ENCODE assay signal across 10 cellular contexts in the genomic region with DNA sequence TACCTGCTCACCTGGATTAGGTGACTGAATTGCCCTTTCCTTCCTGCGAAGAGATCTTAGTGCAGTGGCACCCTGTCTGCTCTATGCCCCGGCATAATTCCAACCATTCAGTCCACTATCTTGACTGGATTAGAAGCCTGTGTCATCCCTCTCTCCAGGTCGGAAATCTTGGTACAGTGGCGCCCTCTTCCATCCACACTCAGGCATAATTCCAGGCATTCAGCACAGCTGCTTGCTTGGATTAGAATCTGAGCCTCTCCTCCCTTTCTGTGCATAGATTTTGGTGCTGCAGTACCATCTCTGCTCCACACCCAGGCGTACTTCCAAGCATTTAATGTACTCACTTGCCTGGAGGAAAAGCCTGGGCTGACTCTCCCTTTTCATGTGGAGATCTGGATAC.
DNase-seq lines count a peak whose midpoint lies in the region; ATAC-seq and TF ChIP-seq lines count a peak whose summit lies in the region.
"Had no signal": no experiment of that assay in that cellular context is flagged by ENCODE, and none has a peak within 500 bp of the region (broad histone marks: within the 10 kb centered on the region; RNA-seq: fewer than 3 reads in every experiment).

No MANE protein-coding gene starts in this region.

- no peaks in the 10 kb centered on the region for H3K27me3 ChIP-seq in kidney epithelial cell (ENCODE audit: control insufficient read depth, insufficient read depth, low read length)

- peak; percentile 19 for ATAC-seq in HG03571 (IDR thresholded peaks at IDR 0.05; ENCODE audit: unreplicated experiment)
- peak; percentile 87 for ATAC-seq in SK-N-SH treated with all-trans-retinoic acid at 6 μM for 48 hours
- ATAC-seq in GM21390 (IDR thresholded peaks at IDR 0.05; ENCODE audit: unreplicated experiment) = no peak
- ATAC-seq in Right ventricle myocardium superior (ENCODE audit: poor library complexity) = no peak

- DNase-seq in DMS53 treated with DMSO at 0.1 percent for 48 hours (lab: John Stamatoyannopoulos, UW; ENCODE audit: unreplicated experiment) (peak; percentile 16), kidney epithelial cell (ENCODE audit: low read depth) (no peak), Right ventricle myocardium superior (no peak), midbrain (lab: John Stamatoyannopoulos, UW) (no peak), AG08396 (ENCODE audit: low spot score) (no peak)
- DNase-seq: activated CD4-positive, alpha-beta T cell treated with anti-CD3 and anti-CD28 coated beads, Interleukin-2, amount 50 U/mL, for 1 hour; stimulated activated CD4-positive, alpha-beta T cell treated with anti-CD3 and anti-CD28 coated beads, Interleukin-4, amount 100 ng/mL, for 4 hours had no signal

- intact Hi-C loops in Right ventricle myocardium superior (cut with DNase I) = no loop called here

- no peak overlapping the region for H3K4me3 ChIP-seq in kidney epithelial cell (ENCODE audit: low read depth, low read length)

- H3K36me3 ChIP-seq in kidney epithelial cell (ENCODE audit: control insufficient read depth, insufficient read depth, low read length) = no peaks in the 10 kb centered on the region

- peak; percentile 29 for TF ChIP-seq CTCF in kidney epithelial cell (IDR thresholded peaks at IDR 0.05; ENCODE audit: insufficient read depth, low read length, poor library complexity, severe bottlenecking)

TF ChIP-seq in SK-N-SH treated with all-trans-retinoic acid at 6 μM for 48 hours, 23 proteins besides CTCF, POLR2A, EP300 and RAD21:
- no peak for TF ChIP-seq CREB5 (CRISPR knock-in tag; IDR thresholded peaks at IDR 0.05; ENCODE audit: low read depth)
- no peak for TF ChIP-seq RARB (CRISPR knock-in tag; IDR thresholded peaks at IDR 0.05)
- TF ChIP-seq ZC3H10 (CRISPR knock-in tag; IDR thresholded peaks at IDR 0.05) = no peak
- TF ChIP-seq GLIS3 (CRISPR knock-in tag; IDR thresholded peaks at IDR 0.05) = no peak
- no peak for TF ChIP-seq CSDC2 (CRISPR knock-in tag; IDR thresholded peaks at IDR 0.05)
- TF ChIP-seq ISL1 (CRISPR knock-in tag; IDR thresholded peaks at IDR 0.05) = no peak
- no peak for TF ChIP-seq ZFP3 (CRISPR knock-in tag; IDR thresholded peaks at IDR 0.05)
- no peak for TF ChIP-seq TOX (CRISPR knock-in tag; IDR thresholded peaks at IDR 0.05; ENCODE audit: borderline replicate concordance)
- TF ChIP-seq TCF4 (CRISPR knock-in tag; IDR thresholded peaks at IDR 0.05; ENCODE audit: borderline replicate concordance) = no peak
- TF ChIP-seq ARNTL (CRISPR knock-in tag; IDR thresholded peaks at IDR 0.05; ENCODE audit: borderline replicate concordance, low read depth) = no peak
- no peak for TF ChIP-seq ZFP30 (CRISPR knock-in tag; IDR thresholded peaks at IDR 0.05)
- TF ChIP-seq, protein P1, sequence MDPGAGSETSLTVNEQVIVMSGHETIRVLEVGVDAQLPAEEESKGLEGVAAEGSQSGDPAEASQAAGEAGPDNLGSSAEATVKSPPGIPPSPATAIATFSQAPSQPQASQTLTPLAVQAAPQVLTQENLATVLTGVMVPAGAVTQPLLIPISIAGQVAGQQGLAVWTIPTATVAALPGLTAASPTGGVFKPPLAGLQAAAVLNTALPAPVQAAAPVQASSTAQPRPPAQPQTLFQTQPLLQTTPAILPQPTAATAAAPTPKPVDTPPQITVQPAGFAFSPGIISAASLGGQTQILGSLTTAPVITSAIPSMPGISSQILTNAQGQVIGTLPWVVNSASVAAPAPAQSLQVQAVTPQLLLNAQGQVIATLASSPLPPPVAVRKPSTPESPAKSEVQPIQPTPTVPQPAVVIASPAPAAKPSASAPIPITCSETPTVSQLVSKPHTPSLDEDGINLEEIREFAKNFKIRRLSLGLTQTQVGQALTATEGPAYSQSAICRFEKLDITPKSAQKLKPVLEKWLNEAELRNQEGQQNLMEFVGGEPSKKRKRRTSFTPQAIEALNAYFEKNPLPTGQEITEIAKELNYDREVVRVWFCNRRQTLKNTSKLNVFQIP (CRISPR knock-in tag; IDR thresholded peaks at IDR 0.05; ENCODE audit: borderline replicate concordance, low read depth) = no peak

Comparison
In these comparisons a context has a peak if more than half of its experiments do, and no peak if none do; other contexts are left out.
1. ATAC-seq: peak in HG03571 (single experiment) and SK-N-SH treated with all-trans-retinoic acid at 6 μM for 48 hours (single experiment); none in GM21390 (single experiment) and Right ventricle myocardium superior (single experiment).